ENCODE assay signal across 12 cellular contexts in the genomic region with DNA sequence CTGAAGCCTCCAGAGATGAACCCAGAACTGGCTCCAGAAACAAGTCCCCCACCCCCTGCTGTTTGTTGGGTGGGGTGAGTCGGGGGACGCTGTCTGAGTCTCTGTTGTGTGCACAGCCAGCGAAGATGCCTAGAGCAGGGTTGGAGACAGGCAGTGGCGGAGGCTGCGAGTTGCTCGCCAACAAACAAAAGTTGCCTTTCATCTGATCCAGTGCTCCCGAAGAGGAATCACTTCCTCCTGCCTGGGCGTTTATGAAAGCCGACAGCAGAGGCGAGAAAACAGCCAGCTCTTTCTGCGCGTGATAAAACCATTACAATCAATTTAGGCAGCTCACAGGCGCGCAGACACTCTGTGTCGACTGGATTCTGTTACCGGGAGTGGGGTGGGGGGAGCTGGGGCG.
DNase-seq lines count a peak whose midpoint lies in the region; ATAC-seq and TF ChIP-seq lines count a peak whose summit lies in the region.
"Had no signal": no experiment of that assay in that cellular context is flagged by ENCODE, and none has a peak within 500 bp of the region (broad histone marks: within the 10 kb centered on the region; RNA-seq: fewer than 3 reads in every experiment).

No MANE protein-coding gene starts in this region.

- no peak overlapping the region for H3K27ac ChIP-seq in ascending aorta
- H3K27ac ChIP-seq: ovary had no signal

- H3K4me1 ChIP-seq in ascending aorta = peaks cover 0 to 3% of the 10 kb centered on the region in 2 donors

- H3K9me3 Mint-ChIP-seq in glutamatergic neuron (ENCODE audit: unreplicated experiment) = peaks cover 1% of the 10 kb centered on the region
- H3K9me3 Mint-ChIP-seq: activated naive CD4-positive, alpha-beta T cell treated with anti-CD3 and anti-CD28 coated beads for 36 hours had no signal

- no peak for TF ChIP-seq CTCF in glutamatergic neuron (IDR thresholded peaks at IDR 0.05; ENCODE audit: partially characterized antibody, unreplicated experiment)
- TF ChIP-seq CTCF in ascending aorta (IDR thresholded peaks at IDR 0.05) = no peak

- no peaks in the 10 kb centered on the region for H3K9me3 ChIP-seq in ascending aorta

- H3K4me3 ChIP-seq in ascending aorta = peak overlapping the region in 1 of 2 donors; percentile 32
- H3K4me3 ChIP-seq: ovary had no signal

- no peaks in the 10 kb centered on the region for H3K27me3 ChIP-seq in ascending aorta
- H3K27me3 ChIP-seq: ovary had no signal

- DNase-seq in C1 segment of cervical spinal cord (lab: John Stamatoyannopoulos, UW) (peak in 11 of 14 donors; percentile 5 to 55 (median 37)), NCI-H748 treated with DMSO at 0.1 percent for 48 hours (lab: John Stamatoyannopoulos, UW) (peak; percentile 70), glutamatergic neuron (no peak), retina (peak; percentile 77), ascending aorta (ENCODE audit: low spot score in 2 of 2) (no peak), NCI-H446 (lab: John Stamatoyannopoulos, UW) (no peak)
- no peak for DNase-seq in central memory CD4-positive, alpha-beta T cell
- DNase-seq: activated naive CD4-positive, alpha-beta T cell treated with anti-CD3 and anti-CD28 coated beads for 36 hours; effector memory CD4-positive, alpha-beta T cell; SHP77 treated with DMSO at 0.1 percent for 48 hours had no signal

- H3K36me3 Mint-ChIP-seq in glutamatergic neuron (ENCODE audit: unreplicated experiment) = no peaks in the 10 kb centered on the region

- H3K27ac Mint-ChIP-seq in glutamatergic neuron (ENCODE audit: unreplicated experiment) = peak overlapping the region; percentile 77
- H3K27ac Mint-ChIP-seq: activated naive CD4-positive, alpha-beta T cell treated with anti-CD3 and anti-CD28 coated beads for 36 hours had no signal

- ATAC-seq in GM18867 (IDR thresholded peaks at IDR 0.05; ENCODE audit: unreplicated experiment) = no peak

- peak overlapping the region; percentile 14 for H3K4me3 Mint-ChIP-seq in glutamatergic neuron (ENCODE audit: unreplicated experiment)
- H3K4me3 Mint-ChIP-seq: activated naive CD4-positive, alpha-beta T cell treated with anti-CD3 and anti-CD28 coated beads for 36 hours had no signal

- no peaks in the 10 kb centered on the region for H3K36me3 ChIP-seq in ascending aorta
- H3K36me3 ChIP-seq: ovary had no signal

- H3K4me1 Mint-ChIP-seq in glutamatergic neuron (ENCODE audit: low read depth, unreplicated experiment) = peaks cover 19% of the 10 kb centered on the region

- peaks cover 4% of the 10 kb centered on the region for H3K27me3 Mint-ChIP-seq in glutamatergic neuron (ENCODE audit: unreplicated experiment)

- intact Hi-C loops in ascending aorta (cut with DNase I) = no loop called here

Comparison
In these comparisons a context has a peak if more than half of its experiments do, and no peak if none do; other contexts are left out.
1. DNase-seq: peak in C1 segment of cervical spinal cord (11 of 14), NCI-H748 treated with DMSO at 0.1 percent for 48 hours (single experiment) and retina (single experiment); none in glutamatergic neuron (single experiment), ascending aorta (0 of 2), NCI-H446 (0 of 2) and central memory CD4-positive, alpha-beta T cell (single experiment).